Comparison of ENCODE assay signal across 25 cellular contexts in the genomic region with DNA sequence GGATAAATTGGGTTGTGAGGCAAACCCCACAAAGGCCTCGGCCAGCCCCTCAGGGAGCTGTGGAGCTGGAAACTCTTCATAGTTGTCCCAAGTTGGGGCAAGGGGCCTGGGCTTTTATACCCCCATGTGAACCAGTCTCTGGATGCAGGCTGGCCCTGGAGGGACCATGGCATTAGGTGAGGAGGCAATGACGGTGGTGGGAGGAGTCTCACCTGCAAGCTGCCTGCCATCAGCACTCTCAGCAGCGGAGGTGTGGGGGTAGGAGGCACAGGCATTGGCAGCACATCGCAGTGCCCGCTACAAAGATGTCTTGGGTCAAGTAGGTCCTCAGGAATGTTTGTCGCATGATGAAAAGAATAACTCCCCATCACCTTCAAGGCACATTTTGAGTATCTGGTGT. TPM values are rescaled to one million over a fixed set of nuclear protein-coding genes. Genes with fewer than 3 reads are reported as not detected.
DNase-seq lines count a peak whose midpoint lies in the region; ATAC-seq, FAIRE-seq and TF ChIP-seq lines count a peak whose summit lies in the region.
"Had no signal": no experiment of that assay in that cellular context is flagged by ENCODE, and none has a peak within 500 bp of the region (broad histone marks: within the 10 kb centered on the region; RNA-seq: fewer than 3 reads in every experiment).

No MANE protein-coding gene starts in this region.

- H3K9me3 ChIP-seq in H1 (ENCODE audit: insufficient read depth in 2 of 2, low read depth in 1 of 2, low read length in 1 of 2), result no peaks in the 10 kb centered on the region
- H3K9me3 ChIP-seq: BE2C, SJSA1 had no signal

- WGBS in H1 (ENCODE audit: extremely low coverage in 1 of 2, insufficient coverage in 1 of 2, insufficient read length in 1 of 2, insufficient replicate concordance in 2 of 2, low coverage in 1 of 2, low lambda C conversion rate in 2 of 2, missing lambda C conversion rate in 1 of 2), 2 experiments, result 85% methylated on average over 6 of the region's 6 CpGs; no CpG with 5 or more reads in 1 of the 2 experiments

- CTCF ChIA-PET in H1 (lab: Charles Lee; ENCODE audit: partially characterized antibody), result interaction anchor here (1.2 kb wide), 1 partner anchor 31 kb away, joined by 3 read pairs; no protein-coding TSS in a partner anchor

- no peak overlapping the region for H3K23ac ChIP-seq in H1 (ENCODE audit: insufficient read length)

- H2BK15ac ChIP-seq in H1 (ENCODE audit: low read length), result no peak overlapping the region

- H3K4me1 ChIP-seq in H1 (replicated peaks in 1 of 4; ENCODE audit: control insufficient read depth in 3 of 4, insufficient read depth in 4 of 4, low read length in 3 of 4), result peaks cover 0 to 15% (median 12%) of the 10 kb centered on the region in 4 experiments; a peak in 6 of 7 replicates

- no peak overlapping the region for H3K9ac ChIP-seq in H1 (replicated peaks in 1 of 4; ENCODE audit: extremely low read depth in 1 of 4, low read depth in 3 of 4, low read length in 3 of 4)

- no peaks in the 10 kb centered on the region for H3K79me1 ChIP-seq in H1 (ENCODE audit: low read depth, low read length)

- TF ChIP-seq POLR2A in H1 (IDR thresholded peaks at IDR 0.05; ENCODE audit: control extremely low read depth in 1 of 2, low read depth in 2 of 2, low read length in 2 of 2), result no peak

- no peak overlapping the region for H4K5ac ChIP-seq in H1 (ENCODE audit: insufficient read length, low read depth, low read length)

- no peak for TF ChIP-seq EP300 in H1 (IDR thresholded peaks at IDR 0.05; ENCODE audit: borderline replicate concordance in 1 of 2, low read depth in 2 of 2, low read length in 2 of 2)

- no peak overlapping the region; the same call in 1 of the 2 replicates for H4K8ac ChIP-seq in H1 (ENCODE audit: extremely low read depth, insufficient read depth, low read length)

- no peak overlapping the region for H4K91ac ChIP-seq in H1 (replicated peaks; ENCODE audit: insufficient read length, low read length)

- no peak overlapping the region for H3K14ac ChIP-seq in H1 (ENCODE audit: insufficient read length)

- TF ChIP-seq RAD21 in H1 (IDR thresholded peaks at IDR 0.05 in 1 of 2, conservative IDR thresholded peaks at IDR 0.05 in 1 of 2; ENCODE audit: low read depth in 2 of 2, low read length in 2 of 2), result no peak

- FAIRE-seq in H1 (lab: Jason Lieb, UNC), result no peak
- FAIRE-seq: GM12891, H54, K562 had no signal

- no peak overlapping the region for H3K56ac ChIP-seq in H1 (replicated peaks; ENCODE audit: insufficient read length, low read depth, low read length)

- intact Hi-C loops in posterior vena cava (cut with DNase I), result no loop called here
- intact Hi-C loops in left ventricle myocardium superior (cut with micrococcal nuclease), result no loop called here

- no peak for TF ChIP-seq CTCF in H1 (IDR thresholded peaks at IDR 0.05; ENCODE audit: control extremely low read depth in 1 of 3, insufficient read depth in 1 of 3, low read depth in 1 of 3, low read length in 3 of 3)

- H2AK5ac ChIP-seq in H1 (ENCODE audit: low read depth, low read length), result no peak overlapping the region

- no peaks in the 10 kb centered on the region for H3K36me3 ChIP-seq in H1 (ENCODE audit: control insufficient read depth in 2 of 4, insufficient read depth in 4 of 4, low read length in 3 of 4)
- H3K36me3 ChIP-seq: BE2C, SJSA1 had no signal

- no peak overlapping the region for H3K27ac ChIP-seq in H1 (ENCODE audit: low read depth, low read length)
- H3K27ac ChIP-seq: 22Rv1 had no signal

- H3K4me3 ChIP-seq in H1 (ENCODE audit: extremely low read depth in 1 of 4, insufficient read depth in 2 of 4, low read depth in 3 of 4, low read length in 4 of 4), result no peak overlapping the region
- H3K4me3 ChIP-seq: K562, SJSA1 had no signal

- no peak overlapping the region for H3K4ac ChIP-seq in H1 (replicated peaks; ENCODE audit: insufficient read length, low read depth, low read length)

- POLR2A ChIA-PET in H1 (lab: Charles Lee; ENCODE audit: partially characterized antibody), result interaction anchor here (1.0 kb wide), 1 partner anchor 27 kb away, joined by 3 read pairs; no protein-coding TSS in a partner anchor

- peak; percentile 34 for DNase-seq in activated effector memory CD4-positive, alpha-beta T cell treated with anti-CD3 and anti-CD28 coated beads, Interleukin-2, amount 50 U/mL, for 16 hours
- DNase-seq in activated effector memory CD4-positive, alpha-beta T cell treated with Interleukin-2 at 50 U/mL for 16 hours, result no peak
- DNase-seq in H1 (ENCODE audit: low read depth in 1 of 2, low spot score in 2 of 2) (no peak), posterior vena cava (ENCODE audit: low spot score) (peak; percentile 60), left ventricle myocardium superior (no peak), HCEC 1CT (no peak), NCI-H187 (lab: John Stamatoyannopoulos, UW) (no peak)
- DNase-seq: ACHN, BE2C, DMS79 treated with DMSO at 0.1 percent for 48 hours, GF-D8, MV-4-11, NCI-H1105, NCI-H1436 treated with DMSO at 0.1 percent for 48 hours, NCI-H1930, NCI-H2107, NCI-H524, NCI-H748 treated with DMSO at 0.1 percent for 48 hours had no signal

- no peaks in the 10 kb centered on the region for H4K20me1 ChIP-seq in H1 (replicated peaks in 1 of 2; ENCODE audit: control insufficient read depth in 1 of 2, insufficient read depth in 2 of 2, low read length in 2 of 2)

- no peaks in the 10 kb centered on the region for H3K79me2 ChIP-seq in H1 (ENCODE audit: control insufficient read depth in 1 of 2, insufficient read depth in 2 of 2, low read length in 2 of 2)

- no peak overlapping the region for H2BK120ac ChIP-seq in H1 (replicated peaks; ENCODE audit: low read depth, low read length)

- H3K23me2 ChIP-seq in H1 (ENCODE audit: low read depth, low read length), result no peaks in the 10 kb centered on the region

- no peak overlapping the region for H2BK20ac ChIP-seq in H1 (ENCODE audit: low read length)

- H2AFZ ChIP-seq in H1 (ENCODE audit: low read length), result no peak overlapping the region

- no peak overlapping the region for H3K18ac ChIP-seq in H1 (ENCODE audit: extremely low read depth, low read length)

- peak overlapping the region; percentile 17; the same call in 1 of the 2 replicates for H2BK5ac ChIP-seq in H1 (ENCODE audit: low read depth, low read length)

- peaks cover 0 to 3% (median 0%) of the 10 kb centered on the region in 4 experiments; a peak in 1 of 7 replicates for H3K27me3 ChIP-seq in H1 (replicated peaks in 1 of 4; ENCODE audit: control insufficient read depth in 3 of 4, extremely low read depth in 1 of 4, insufficient read depth in 3 of 4, low read length in 3 of 4)
- H3K27me3 ChIP-seq: BE2C, SJSA1 had no signal

- no peak for ATAC-seq in left ventricle myocardium superior
- ATAC-seq: K562 had no signal

- no peak overlapping the region for H3K4me2 ChIP-seq in H1 (ENCODE audit: insufficient read depth in 1 of 2, low read depth in 2 of 2, low read length in 2 of 2)

- no peak overlapping the region for H2BK12ac ChIP-seq in H1 (ENCODE audit: low read depth, low read length)

TF ChIP-seq in H1, 55 proteins besides CTCF, POLR2A, EP300 and RAD21:
- TF ChIP-seq, protein P1, sequence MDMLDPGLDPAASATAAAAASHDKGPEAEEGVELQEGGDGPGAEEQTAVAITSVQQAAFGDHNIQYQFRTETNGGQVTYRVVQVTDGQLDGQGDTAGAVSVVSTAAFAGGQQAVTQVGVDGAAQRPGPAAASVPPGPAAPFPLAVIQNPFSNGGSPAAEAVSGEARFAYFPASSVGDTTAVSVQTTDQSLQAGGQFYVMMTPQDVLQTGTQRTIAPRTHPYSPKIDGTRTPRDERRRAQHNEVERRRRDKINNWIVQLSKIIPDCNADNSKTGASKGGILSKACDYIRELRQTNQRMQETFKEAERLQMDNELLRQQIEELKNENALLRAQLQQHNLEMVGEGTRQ (IDR thresholded peaks at IDR 0.05; ENCODE audit: low read length), result no peak
- TF ChIP-seq KDM5A (IDR thresholded peaks at IDR 0.05; ENCODE audit: low read length), result no peak
- no peak for TF ChIP-seq KDM4A (IDR thresholded peaks at IDR 0.05; ENCODE audit: low read depth, low read length, severe bottlenecking)
- no peak for TF ChIP-seq RNF2 (IDR thresholded peaks at IDR 0.05; ENCODE audit: borderline replicate concordance, low read depth, low read length, missing control alignments, poor library complexity, severe bottlenecking)
- TF ChIP-seq RFX5 (IDR thresholded peaks at IDR 0.05; ENCODE audit: borderline replicate concordance, low read depth, low read length), result no peak
- TF ChIP-seq EZH2 (IDR thresholded peaks at IDR 0.05; ENCODE audit: low read depth, low read length, severe bottlenecking), result no peak
- no peak for TF ChIP-seq CBX8 (IDR thresholded peaks at IDR 0.05; ENCODE audit: borderline replicate concordance, low read depth, low read length)
- no peak for TF ChIP-seq SUZ12 (IDR thresholded peaks at IDR 0.05; ENCODE audit: low read length)
- TF ChIP-seq SP1 (IDR thresholded peaks at IDR 0.05; ENCODE audit: low read depth, low read length), result no peak
- TF ChIP-seq ASH2L (IDR thresholded peaks at IDR 0.05; ENCODE audit: low read length), result no peak
- no peak for TF ChIP-seq GABPA (IDR thresholded peaks at IDR 0.05; ENCODE audit: borderline replicate concordance, insufficient read depth, low read length)

RNA-seq across cellular contexts. Expression of a gene that starts 18.2 kb away (rescaled TPM):
- total RNA-seq in H1 (2021; fragmentation: NEBNext Ultra II Directional; extraction: Animal tissue kit (Norgen Biotek cat#: 25700)), result 22.8 TPM in 2 replicates
- polyA plus RNA-seq in H1 (2011; rRNA removed), result 28.4 and 40.7 TPM in 2 replicates
- polyA plus RNA-seq in H1 (2011; cell fraction: cytosol; rRNA removed), result 18.1 TPM
- polyA plus RNA-seq in H1 (2011; cell fraction: nucleus; rRNA removed), result 34.2 TPM
- 15.8 to 27.1 TPM (median 20.7 TPM) in 4 replicates for polyA plus RNA-seq in H1 (2012, experiment 1 of 2)
- polyA plus RNA-seq in H1 (2012, experiment 2 of 2), result 22.0 TPM
- 21.4 TPM for polyA plus RNA-seq in H1 (2013, experiment 1 of 2)
- 23.8 TPM for polyA plus RNA-seq in H1 (2013, experiment 2 of 2)
- 21.7 and 33.3 TPM in 2 replicates for polyA minus RNA-seq in H1 (2011; rRNA and poly(A)+ RNA removed)
- 17.2 TPM for polyA minus RNA-seq in H1 (2011; cell fraction: cytosol; rRNA and poly(A)+ RNA removed)
- polyA minus RNA-seq in H1 (2011; cell fraction: nucleus; rRNA and poly(A)+ RNA removed), result 27.5 TPM
- total RNA-seq in posterior vena cava (10 to 100 TPM; 64.0 to 77.6 TPM), left ventricle myocardium superior (11.1 TPM)
- polyA plus RNA-seq: CD14-positive monocyte; CD8-positive, alpha-beta memory T cell had no signal

Comparison
In these comparisons a context has a peak if more than half of its experiments do, and no peak if none do; other contexts are left out.
1. DNase-seq: peak in activated effector memory CD4-positive, alpha-beta T cell treated with anti-CD3 and anti-CD28 coated beads, Interleukin-2, amount 50 U/mL, for 16 hours (single experiment) and posterior vena cava (single experiment); none in activated effector memory CD4-positive, alpha-beta T cell treated with Interleukin-2 at 50 U/mL for 16 hours (single experiment), H1 (0 of 2), left ventricle myocardium superior (single experiment), HCEC 1CT (single experiment) and NCI-H187 (0 of 2).